ENCODE assay signal across 8 cellular contexts in the genomic region with DNA sequence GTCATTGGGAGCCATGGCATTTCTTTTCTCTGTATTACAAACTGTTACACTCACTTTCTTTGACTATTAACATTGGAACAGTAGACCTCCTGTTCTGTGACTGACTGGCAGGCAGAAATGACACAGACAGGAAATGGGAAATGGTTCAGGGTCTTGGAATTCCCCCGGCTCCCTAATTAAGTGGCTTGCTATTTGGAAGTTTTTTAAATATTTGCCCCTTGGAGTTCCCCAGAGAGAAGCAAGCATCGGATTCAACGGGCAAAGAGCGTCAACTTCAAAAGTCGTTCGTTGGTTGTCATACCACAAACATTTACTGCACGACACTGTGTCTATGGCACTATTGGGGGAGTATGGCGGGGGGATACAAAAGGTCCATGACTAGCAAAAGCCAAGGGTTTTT. TPM values are rescaled to one million over a fixed set of nuclear protein-coding genes. Genes with fewer than 3 reads are reported as not detected.
DNase-seq lines count a peak whose midpoint lies in the region; ATAC-seq and TF ChIP-seq lines count a peak whose summit lies in the region.

No MANE protein-coding gene starts in this region.

- H3K27me3 Mint-ChIP-seq in glutamatergic neuron (ENCODE audit: unreplicated experiment), result peaks cover 9% of the 10 kb centered on the region

- H3K4me1 ChIP-seq in smooth muscle cell (ENCODE audit: low read depth), result peaks cover 15% of the 10 kb centered on the region

- H3K36me3 ChIP-seq in smooth muscle cell (ENCODE audit: low read depth), result peaks cover 4% of the 10 kb centered on the region

- H3K79me2 ChIP-seq in smooth muscle cell (ENCODE audit: low read depth), result peaks cover 35% of the 10 kb centered on the region

- H3K4me2 ChIP-seq in smooth muscle cell, result peak overlapping the region; percentile 95

- H3K9me3 Mint-ChIP-seq in glutamatergic neuron (ENCODE audit: unreplicated experiment), result peaks cover 6% of the 10 kb centered on the region

- no peak overlapping the region for H2AFZ ChIP-seq in smooth muscle cell (ENCODE audit: low read depth)

- H3K4me1 Mint-ChIP-seq in glutamatergic neuron (ENCODE audit: low read depth, unreplicated experiment), result peaks cover 12% of the 10 kb centered on the region

- H3K27ac Mint-ChIP-seq in glutamatergic neuron (ENCODE audit: unreplicated experiment), result no peak overlapping the region

- peak overlapping the region; percentile 99 for H3K27ac ChIP-seq in smooth muscle cell (ENCODE audit: low read depth)

- H3K27me3 ChIP-seq in smooth muscle cell (ENCODE audit: low read depth), result no peaks in the 10 kb centered on the region

- H3K4me3 ChIP-seq in AG10803 (ENCODE audit: low read length), result peak overlapping the region; percentile 84
- H3K4me3 ChIP-seq in smooth muscle cell, result peak overlapping the region; percentile 93

- peak overlapping the region; percentile 94 for H3K4me3 Mint-ChIP-seq in glutamatergic neuron (ENCODE audit: unreplicated experiment)

- 7% methylated on average over 8 of the region's 8 CpGs for WGBS in smooth muscle cell (ENCODE audit: low lambda C conversion rate)

- no peaks in the 10 kb centered on the region for H3K9me3 ChIP-seq in smooth muscle cell (replicated peaks; ENCODE audit: low read depth)

- ATAC-seq in HG02678 (IDR thresholded peaks at IDR 0.05; ENCODE audit: unreplicated experiment), result peak; percentile 14

- H3K36me3 Mint-ChIP-seq in glutamatergic neuron (ENCODE audit: unreplicated experiment), result no peaks in the 10 kb centered on the region

- DNase-seq in AG10803 (ENCODE audit: low read depth) (peak; percentile 49), glutamatergic neuron (no peak), smooth muscle cell (lab: John Stamatoyannopoulos, UW; ENCODE audit: unreplicated experiment) (no peak), SKM-1 treated with dmso at 0.1 percent for 144 hours (lab: John Stamatoyannopoulos, UW; ENCODE audit: unreplicated experiment) (no peak), inferior parietal cortex (ENCODE audit: extremely low spot score) (no peak)
- DNase-seq in activated T-cell treated with anti-CD3 and anti-CD28 coated beads, Interleukin-2, amount 50 U/mL, for 48 hours, result peak; percentile 35 to 53
- DNase-seq in stimulated activated CD4-positive, alpha-beta T cell treated with anti-CD3 and anti-CD28 coated beads, Interleukin-1b, Interleukin-23, amount 100 ng/mL, for 48 hours, result no peak

- H4K20me1 ChIP-seq in smooth muscle cell (ENCODE audit: low read depth), result peaks cover 30% of the 10 kb centered on the region

- H3K9ac ChIP-seq in smooth muscle cell (ENCODE audit: low read depth), result peak overlapping the region; percentile 99

- peaks cover 3% of the 10 kb centered on the region for H3F3A ChIP-seq in smooth muscle cell (ENCODE audit: low read depth)

- TF ChIP-seq CTCF in AG10803 (conservative IDR thresholded peaks at IDR 0.05; ENCODE audit: low read length) (no peak), glutamatergic neuron (IDR thresholded peaks at IDR 0.05; ENCODE audit: partially characterized antibody, unreplicated experiment) (no peak), smooth muscle cell (IDR thresholded peaks at IDR 0.05; ENCODE audit: borderline replicate concordance, insufficient read depth, poor library complexity, severe bottlenecking) (peak; percentile 3)

RNA-seq across cellular contexts. Expression of gene BIRC2, which starts 1.1 kb away (rescaled TPM):
- total RNA-seq in glutamatergic neuron (ENCODE audit: unreplicated experiment) (44.8 TPM), smooth muscle cell (170 and 174 TPM in 2 replicates)
- polyA plus RNA-seq in smooth muscle cell, result 38.6 and 46.3 TPM in 2 replicates

RNA-seq across cellular contexts. Expression of gene BIRC3, which starts 28.6 kb away (rescaled TPM):
- total RNA-seq in glutamatergic neuron (ENCODE audit: unreplicated experiment) (not detected), smooth muscle cell (1.6 and 1.7 TPM in 2 replicates)
- polyA plus RNA-seq in smooth muscle cell, result 0.74 and 0.94 TPM in 2 replicates

Comparison
In these comparisons a context has a peak if more than half of its experiments do, and no peak if none do; other contexts are left out.
1. DNase-seq: peak in AG10803 (single experiment) and activated T-cell treated with anti-CD3 and anti-CD28 coated beads, Interleukin-2, amount 50 U/mL, for 48 hours (2 of 2); none in glutamatergic neuron (single experiment), smooth muscle cell (single experiment), stimulated activated CD4-positive, alpha-beta T cell treated with anti-CD3 and anti-CD28 coated beads, Interleukin-1b, Interleukin-23, amount 100 ng/mL, for 48 hours (single experiment), SKM-1 treated with dmso at 0.1 percent for 144 hours (single experiment) and inferior parietal cortex (single experiment).